In the genomic region with DNA sequence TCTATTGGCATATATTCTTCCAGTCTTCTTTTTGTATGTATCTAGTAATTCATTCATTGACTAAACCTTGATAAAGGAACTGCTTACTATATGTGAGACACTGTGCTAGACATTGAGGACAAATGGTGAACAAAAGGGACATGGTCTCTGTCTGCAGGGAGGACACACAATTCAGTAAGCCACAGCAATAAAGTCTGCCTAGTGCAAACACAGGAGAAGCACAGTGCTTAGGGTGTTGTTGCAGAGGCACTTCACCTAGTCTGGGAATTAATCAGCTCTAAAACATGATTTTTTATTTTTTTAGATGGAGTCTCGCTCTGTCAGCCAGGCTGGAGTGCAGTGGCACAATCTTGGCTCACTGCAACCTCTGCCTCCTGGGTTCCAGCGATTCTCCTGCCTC, we compare ENCODE assay signal across 22 cellular contexts. TPM values are rescaled to one million over a fixed set of nuclear protein-coding genes. Genes with fewer than 3 reads are reported as not detected.
"Had no signal": no experiment of that assay in that cellular context is flagged by ENCODE, and none has a peak within 500 bp of the region (broad histone marks: within the 10 kb centered on the region; RNA-seq: fewer than 3 reads in every experiment).

No MANE protein-coding gene starts in this region.

- H3K4me1 ChIP-seq: Peyer's patch had no signal

- H3K36me3 ChIP-seq: MG63, Peyer's patch, SJCRH30 had no signal

- H3K9me3 ChIP-seq: MG63, Peyer's patch, SJCRH30 had no signal

- ATAC-seq: PC-3, Right ventricle myocardium inferior, SK-N-SH treated with all-trans-retinoic acid at 6 μM for 48 hours had no signal

- DNase-seq: Karpas-422; KG1; MG63; NCI-H1092; NCI-H1105 treated with DMSO at 0.1 percent for 48 hours; NCI-H1417 treated with DMSO at 0.1 percent for 48 hours; NCI-H187; NCI-H2081; NCI-H2171 treated with DMSO at 0.1 percent for 48 hours; NCI-H345; NCI-H446 treated with DMSO at 0.1 percent for 48 hours; NCI-H510A treated with DMSO at 0.1 percent for 48 hours; NCI-H526; NCI-H748 treated with DMSO at 0.1 percent for 48 hours; NK-92 treated with Interleukin-12 subunit alpha and Interleukin-12 subunit beta, amount 100 ng/mL, for 24 hours; PC-3; Peyer's patch; SHP77 treated with DMSO at 0.1 percent for 48 hours; SJCRH30 had no signal

- H3K4me3 ChIP-seq: MG63, Peyer's patch, SJCRH30 had no signal

- H3K27me3 ChIP-seq: MG63, Peyer's patch had no signal

- H3K27ac ChIP-seq: Peyer's patch, SJCRH30 had no signal

RNA-seq across cellular contexts. Expression of a gene that starts 6.4 kb away (rescaled TPM):
- total RNA-seq: OCI-LY7, SJCRH30 had no signal
